ENCODE assay signal across 9 cellular contexts in genomic region chr6:28267695-28268059, GRCh38. TPM values are rescaled to one million over a fixed set of nuclear protein-coding genes. Genes with fewer than 3 reads are reported as not detected.
DNase-seq lines count a peak whose midpoint lies in the region; FAIRE-seq and TF ChIP-seq lines count a peak whose summit lies in the region.
"Had no signal": no experiment of that assay in that cellular context is flagged by ENCODE, and none has a peak within 500 bp of the region (broad histone marks: within the 10 kb centered on the region; RNA-seq: fewer than 3 reads in every experiment).

No MANE protein-coding gene starts in this region.

- 0 out of 2 replicates have a peak, but pooled peaks cover 5% of the 10 kb centered on the region for H3K4me1 ChIP-seq in MM.1S (ENCODE audit: low read length)
- H3K4me1 ChIP-seq in neuron (ENCODE audit: insufficient read depth, low read length), result peaks cover 14% of the 10 kb centered on the region

- TF ChIP-seq CTCF in AG09309 (IDR thresholded peaks at IDR 0.05; ENCODE audit: control insufficient read depth, insufficient read depth, low read depth, low read length, missing control alignments) (no peak), MM.1S (IDR thresholded peaks at IDR 0.05; ENCODE audit: low read length) (no peak), epithelial cell of esophagus (IDR thresholded peaks at IDR 0.05; ENCODE audit: insufficient read depth, low read depth, low read length, missing control alignments) (no peak)

- H3K4me3 ChIP-seq in AG09309 (ENCODE audit: control insufficient read depth, low read depth, low read length), result peak overlapping the region; percentile 90
- H3K4me3 ChIP-seq in MM.1S (ENCODE audit: low read length), result peak overlapping the region; percentile 74
- peak overlapping the region; percentile 81 for H3K4me3 ChIP-seq in epithelial cell of esophagus (ENCODE audit: low read length)
- peak overlapping the region; percentile 89 for H3K4me3 ChIP-seq in neuron (ENCODE audit: low read length)

- no peaks in the 10 kb centered on the region for H3K9me2 ChIP-seq in MM.1S (replicated peaks; ENCODE audit: insufficient read depth, low read length)

- no peaks in the 10 kb centered on the region for H4K20me1 ChIP-seq in MM.1S (ENCODE audit: insufficient read depth, low read length)

- H3K79me2 ChIP-seq in MM.1S (ENCODE audit: low read length), result no peaks in the 10 kb centered on the region

- 0 out of 2 replicates have a peak, but pooled peaks cover 4% of the 10 kb centered on the region for H3K36me3 ChIP-seq in MM.1S (replicated peaks; ENCODE audit: insufficient read depth, low read length)
- H3K36me3 ChIP-seq in neuron (ENCODE audit: insufficient read depth, low read length), result peaks cover 17% of the 10 kb centered on the region

- H3K9ac ChIP-seq in MM.1S (ENCODE audit: low read length), result peak overlapping the region; percentile 61; the same call in 1 of the 2 replicates

- peak overlapping the region; percentile 80 for H3K4me2 ChIP-seq in MM.1S (ENCODE audit: low read depth, low read length)

- H3K27me3 ChIP-seq in MM.1S (replicated peaks; ENCODE audit: insufficient read depth, low read length) (no peaks in the 10 kb centered on the region), neuron (ENCODE audit: insufficient read depth, low read length) (no peaks in the 10 kb centered on the region)

- DNase-seq in AG09309 (ENCODE audit: low read depth) (no peak), MM.1S (no peak), epithelial cell of esophagus (ENCODE audit: low read depth) (no peak), RPMI8226 (no peak), mucosa of gallbladder (ENCODE audit: low spot score) (no peak), head of caudate nucleus (no peak), frontal cortex (ENCODE audit: low spot score in 2 of 2) (no peak)

- intact Hi-C loops in head of caudate nucleus (cut with DNase I), result loop anchor here (5.0 kb wide), 1 partner anchor 130 kb away; no protein-coding TSS in a partner anchor

- no peak for FAIRE-seq in frontal cortex (lab: Jason Lieb, UNC)

- no peaks in the 10 kb centered on the region for H3F3A ChIP-seq in MM.1S (ENCODE audit: insufficient read depth, low read length)

- H3K27ac ChIP-seq in MM.1S (ENCODE audit: low read length), result no peak overlapping the region

- H3K9me3 ChIP-seq in MM.1S (replicated peaks; ENCODE audit: insufficient read depth, low read length) (no peaks in the 10 kb centered on the region), neuron (ENCODE audit: low read length) (no peaks in the 10 kb centered on the region)

- H2AFZ ChIP-seq in MM.1S (ENCODE audit: low read length) (peak overlapping the region; percentile 91), neuron (ENCODE audit: low read depth, low read length) (peak overlapping the region; percentile 86)

RNA-seq across cellular contexts. Expression of gene ZSCAN26, which starts 0.7 kb away (rescaled TPM):
- total RNA-seq in mucosa of gallbladder (17.2 TPM), frontal cortex (36.3 TPM)

RNA-seq across cellular contexts. Expression of gene NKAPL, which starts 8.6 kb away (rescaled TPM):
- total RNA-seq in mucosa of gallbladder, result 1.9 TPM
- total RNA-seq in frontal cortex, result 3.7 TPM
- total RNA-seq: RPMI7951 had no signal

RNA-seq across cellular contexts. Expression of gene PGBD1, which starts 13.7 kb away (rescaled TPM):
- total RNA-seq in mucosa of gallbladder (1.8 TPM), frontal cortex (19.2 TPM)

RNA-seq across cellular contexts. Expression of gene ZKSCAN4, which starts 15.6 kb away (rescaled TPM):
- total RNA-seq in mucosa of gallbladder (6.4 TPM), frontal cortex (9.4 TPM)

RNA-seq across cellular contexts. Expression of gene ZSCAN9, which starts 42.6 kb away (rescaled TPM):
- total RNA-seq in mucosa of gallbladder, result 10.8 TPM
- 45.7 TPM for total RNA-seq in frontal cortex
